ENCODE assay signal across 9 cellular contexts in genomic region chr21:41678944-41679343, GRCh38.
A peak's percentile ranks its signal among the peaks of the same experiment; 100 is the strongest.
DNase-seq lines count a peak whose midpoint lies in the region; ATAC-seq and TF ChIP-seq lines count a peak whose summit lies in the region.
"Had no signal": no experiment of that assay in that cellular context is flagged by ENCODE, and none has a peak within 500 bp of the region (broad histone marks: within the 10 kb centered on the region; RNA-seq: fewer than 3 reads in every experiment).

No MANE protein-coding gene starts in this region.

- TF ChIP-seq POLR2A in upper lobe of left lung (IDR thresholded peaks at IDR 0.05) = peak in 2 of 4 donors; percentile 19 to 41

- peak in 1 of 4 donors; percentile 5 for TF ChIP-seq EP300 in upper lobe of left lung (IDR thresholded peaks at IDR 0.05)

- H3K4me1 ChIP-seq in BE2C = no peaks in the 10 kb centered on the region
- H3K4me1 ChIP-seq in HUES6 (ENCODE audit: control insufficient read depth, insufficient read depth, low read length) = peaks cover 23% of the 10 kb centered on the region
- peaks cover 4 to 24% (median 11%) of the 10 kb centered on the region in 4 donors for H3K4me1 ChIP-seq in upper lobe of left lung

- peak overlapping the region; percentile 18 for H3K9ac ChIP-seq in HUES6 (ENCODE audit: low read length)

- no peak overlapping the region; the same call in 1 of the 2 replicates for H3K27ac ChIP-seq in HUES6 (ENCODE audit: low read depth, low read length)
- H3K27ac ChIP-seq in upper lobe of left lung = peak overlapping the region; percentile 83 to 96 (median 88)

- 15 to 50% methylated on average over 4 to 12 of the region's 12 CpGs for WGBS in upper lobe of left lung, 2 donors

- H3K36me3 ChIP-seq in BE2C = no peaks in the 10 kb centered on the region
- no peaks in the 10 kb centered on the region for H3K36me3 ChIP-seq in HUES6 (ENCODE audit: control insufficient read depth, insufficient read depth, low read length)
- H3K36me3 ChIP-seq in upper lobe of left lung = no peaks in the 10 kb centered on the region

- ATAC-seq in upper lobe of left lung (ENCODE audit: low FRiP score in 2 of 2) = peak; percentile 96 to 98
- ATAC-seq in GM18858 (IDR thresholded peaks at IDR 0.05; ENCODE audit: unreplicated experiment) = no peak
- no peak for ATAC-seq in GM21528 (IDR thresholded peaks at IDR 0.05; ENCODE audit: low FRiP score, unreplicated experiment)

- no peak overlapping the region for H3K4me3 ChIP-seq in BE2C (ENCODE audit: low read depth, low read length)
- no peak overlapping the region for H3K4me3 ChIP-seq in HUES6 (ENCODE audit: low read depth, low read length)
- peak overlapping the region in 3 of 4 donors; percentile 5 to 25 (median 9) for H3K4me3 ChIP-seq in upper lobe of left lung

- H3K27me3 ChIP-seq in BE2C = no peaks in the 10 kb centered on the region
- H3K27me3 ChIP-seq in HUES6 (ENCODE audit: control insufficient read depth, insufficient read depth, low read length) = no peaks in the 10 kb centered on the region
- no peaks in the 10 kb centered on the region for H3K27me3 ChIP-seq in upper lobe of left lung

- DNase-seq in BE2C = peak; percentile 75
- peak; percentile 94 for DNase-seq in RPMI8226
- peak; percentile 68 for DNase-seq in epidermal melanocyte (ENCODE audit: insufficient read length, low spot score)
- peak; percentile 94 to 95 for DNase-seq in lung microvascular endothelial cell (ENCODE audit: low read depth in 2 of 2)
- peak in 1 of 2 donors; percentile 98 for DNase-seq in upper lobe of left lung
- DNase-seq: naive B cell had no signal

- H3K9me3 ChIP-seq in BE2C (no peaks in the 10 kb centered on the region), HUES6 (ENCODE audit: control insufficient read depth, insufficient read depth, low read depth, low read length) (no peaks in the 10 kb centered on the region; the same call in 1 of the 2 replicates), upper lobe of left lung (no peaks in the 10 kb centered on the region)

- TF ChIP-seq CTCF in BE2C (IDR thresholded peaks at IDR 0.05; ENCODE audit: low read depth, low read length) = no peak
- TF ChIP-seq CTCF in upper lobe of left lung (IDR thresholded peaks at IDR 0.05) = peak in 1 of 6 experiments; percentile 4

Comparison
In these comparisons a context has a peak if more than half of its experiments do, and no peak if none do; other contexts are left out.
1. H3K4me3 ChIP-seq: peak in upper lobe of left lung (3 of 4); none in BE2C (single experiment) and HUES6 (single experiment).
2. ATAC-seq: peak in upper lobe of left lung (2 of 2); none in GM18858 (single experiment) and GM21528 (single experiment).